In the genomic region with DNA sequence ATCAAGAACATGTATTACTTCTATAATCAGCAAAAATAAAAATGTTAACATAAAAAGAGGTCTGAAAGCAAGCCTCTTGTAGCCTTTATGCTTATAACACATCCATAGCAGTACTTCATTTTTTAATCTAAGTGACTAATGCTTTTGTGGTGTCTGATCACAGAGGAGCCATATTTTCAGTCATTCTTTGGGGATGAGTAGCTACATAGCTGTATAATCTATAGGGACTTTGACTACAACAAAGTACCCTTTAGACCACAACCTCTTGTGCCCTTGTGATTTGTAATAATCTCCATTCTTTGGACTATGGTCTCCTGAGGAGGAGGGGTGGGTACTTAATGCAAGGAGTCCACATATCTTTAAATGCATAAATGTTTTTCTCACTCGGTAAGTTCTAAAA, we compare ENCODE assay signal across 16 cellular contexts. TPM values are rescaled to one million over a fixed set of nuclear protein-coding genes. Genes with fewer than 3 reads are reported as not detected.
DNase-seq lines count a peak whose midpoint lies in the region; ATAC-seq and TF ChIP-seq lines count a peak whose summit lies in the region.
"Had no signal": no experiment of that assay in that cellular context is flagged by ENCODE, and none has a peak within 500 bp of the region (broad histone marks: within the 10 kb centered on the region; RNA-seq: fewer than 3 reads in every experiment).

No MANE protein-coding gene starts in this region.

- peak; percentile 14 for DNase-seq in AG20443 (ENCODE audit: low spot score)
- DNase-seq in HT1080 (ENCODE audit: low read depth), result peak; percentile 86
- peak; percentile 79 for DNase-seq in astrocyte of the spinal cord (ENCODE audit: low read depth, low spot score)
- DNase-seq in iris pigment epithelial cell (ENCODE audit: low read depth), result peak; percentile 81
- DNase-seq in activated CD4-positive, alpha-beta T cell treated with anti-CD3 and anti-CD28 coated beads, Interleukin-2, amount 50 U/mL, for 48 hours, result no peak
- no peak for DNase-seq in activated CD4-positive, alpha-beta T cell treated with anti-CD3 and anti-CD28 coated beads for 48 hours
- DNase-seq in stimulated activated CD4-positive, alpha-beta T cell treated with anti-CD3 and anti-CD28 coated beads, Interleukin-4, amount 100 ng/mL, for 4 hours, result no peak
- DNase-seq: head of caudate nucleus; Karpas-422; NCI-H146; stimulated activated naive CD4-positive, alpha-beta T cell had no signal

- in situ Hi-C loops in astrocyte of the spinal cord (cut with HindIII; ENCODE audit: low sequenced_read_pairs), result no loop called here

- no peak overlapping the region for H3K4me3 ChIP-seq in astrocyte of the spinal cord (ENCODE audit: low read depth, low read length)
- H3K4me3 ChIP-seq: BLaER1, cardiac muscle cell, SK-N-MC had no signal

- ATAC-seq in GM19035 (IDR thresholded peaks at IDR 0.05; ENCODE audit: unreplicated experiment), result no peak

- TF ChIP-seq CTCF in astrocyte of the spinal cord (IDR thresholded peaks at IDR 0.05; ENCODE audit: low read depth, low read length), result no peak

RNA-seq across cellular contexts. Expression of gene DRP2, which starts 9.6 kb away (rescaled TPM):
- total RNA-seq in HT1080 (2014; rRNA removed; shearing (Covaris generic)), result 7.2 TPM in 2 replicates
- polyA plus RNA-seq in HT1080 (2015; cell fraction: cytosol; rRNA removed), result 6.7 and 7.9 TPM in 2 replicates
- 23.6 and 24.3 TPM in 2 replicates for polyA plus RNA-seq in HT1080 (2015; cell fraction: nucleus; rRNA removed)
- total RNA-seq: mononuclear cell had no signal

Comparison
In these comparisons a context has a peak if more than half of its experiments do, and no peak if none do; other contexts are left out.
1. DNase-seq: peak in AG20443 (single experiment), HT1080 (single experiment), astrocyte of the spinal cord (single experiment) and iris pigment epithelial cell (single experiment); none in activated CD4-positive, alpha-beta T cell treated with anti-CD3 and anti-CD28 coated beads, Interleukin-2, amount 50 U/mL, for 48 hours (0 of 2), activated CD4-positive, alpha-beta T cell treated with anti-CD3 and anti-CD28 coated beads for 48 hours (single experiment) and stimulated activated CD4-positive, alpha-beta T cell treated with anti-CD3 and anti-CD28 coated beads, Interleukin-4, amount 100 ng/mL, for 4 hours (0 of 2).